ENCODE assay signal across 27 cellular contexts in genomic region chrX:86237482-86237881, GRCh38.
"Had no signal": no experiment of that assay in that cellular context is flagged by ENCODE, and none has a peak within 500 bp of the region (broad histone marks: within the 10 kb centered on the region; RNA-seq: fewer than 3 reads in every experiment).

No MANE protein-coding gene starts in this region.

- FAIRE-seq: endothelial cell of umbilical vein, pancreas, small intestine had no signal

- H3K9me3 ChIP-seq: lower lobe of right lung, neutrophil, pancreas, suprapubic skin, transverse colon, upper lobe of right lung, uterus had no signal

- H3K27ac ChIP-seq: coronary artery, esophagus muscularis mucosa, foreskin keratinocyte, heart right ventricle, lower lobe of right lung, neutrophil, pancreas, suprapubic skin, transverse colon, upper lobe of right lung, uterus had no signal

- H3K4me3 ChIP-seq: coronary artery, esophagus muscularis mucosa, heart right ventricle, lower lobe of right lung, pancreas, suprapubic skin, transverse colon, upper lobe of right lung, uterus had no signal

- H3K36me3 ChIP-seq: esophagus muscularis mucosa, heart right ventricle, lower lobe of right lung, neutrophil, pancreas, suprapubic skin, transverse colon, upper lobe of right lung, uterus had no signal

- DNase-seq: dermis blood vessel endothelial cell; effector memory CD4-positive, alpha-beta T cell; foreskin keratinocyte; glutamatergic neuron; heart right ventricle; hypothalamus; immature natural killer cell; islet precursor cell; left ventricle myocardium superior; lower lobe of right lung; natural killer cell; small intestine; stimulated activated CD4-positive, alpha-beta T cell treated with anti-CD3 and anti-CD28 coated beads, Interleukin-12 subunit alpha, Interleukin-12 subunit beta, amount 100 ng/mL, for 4 hours; stimulated activated CD4-positive, alpha-beta T cell treated with anti-CD3 and anti-CD28 coated beads, Interleukin-1b, Interleukin-23, amount 100 ng/mL, for 48 hours; stimulated activated CD4-positive, alpha-beta T cell treated with anti-CD3 and anti-CD28 coated beads, Interleukin-4, amount 100 ng/mL, for 1 hour; stimulated activated CD8-positive, alpha-beta memory T cell treated with anti-CD3 and anti-CD28 coated beads, Interleukin-4, amount 100 ng/mL, for 48 hours; stimulated activated naive CD4-positive, alpha-beta T cell; stimulated activated naive CD8-positive, alpha-beta T cell treated with anti-CD3 and anti-CD28 coated beads, Interleukin-15, amount 100 ng/mL, for 72 hours; transverse colon; upper lobe of right lung; uterus had no signal

- H3K27me3 ChIP-seq: esophagus muscularis mucosa, foreskin keratinocyte, heart right ventricle, neutrophil, pancreas, suprapubic skin, transverse colon, upper lobe of right lung, uterus had no signal

- H3K4me1 ChIP-seq: esophagus muscularis mucosa, foreskin keratinocyte, heart right ventricle, lower lobe of right lung, pancreas, suprapubic skin, transverse colon, upper lobe of right lung, uterus had no signal

- ATAC-seq: foreskin keratinocyte; heart right ventricle; left ventricle myocardium superior; lower lobe of right lung; natural killer cell; pancreas; stimulated activated naive CD8-positive, alpha-beta T cell treated with anti-CD3 and anti-CD28 coated beads, Interleukin-15, amount 100 ng/mL, for 72 hours; upper lobe of right lung had no signal
